Comparison of ENCODE assay signal across 18 cellular contexts in the genomic region with DNA sequence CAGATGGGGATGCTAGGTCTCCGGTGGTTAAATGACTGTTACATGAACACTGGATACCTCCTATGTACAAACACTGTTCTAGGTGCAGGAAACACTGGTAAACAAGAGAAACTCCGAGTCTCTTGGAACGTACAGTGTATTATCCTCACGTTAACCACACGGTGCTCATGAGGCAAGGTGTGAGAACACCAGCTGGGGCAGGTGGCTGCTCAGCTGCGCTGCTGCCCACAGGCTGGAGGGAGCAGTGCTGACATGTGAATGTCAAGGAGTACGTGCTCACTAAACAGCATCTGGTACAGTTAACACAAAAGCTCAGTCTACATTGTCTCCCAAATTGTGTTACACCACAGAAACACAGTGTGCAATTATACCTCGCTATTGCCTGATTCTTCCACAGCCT.
DNase-seq lines count a peak whose midpoint lies in the region; ATAC-seq and TF ChIP-seq lines count a peak whose summit lies in the region.
"Had no signal": no experiment of that assay in that cellular context is flagged by ENCODE, and none has a peak within 500 bp of the region (broad histone marks: within the 10 kb centered on the region; RNA-seq: fewer than 3 reads in every experiment).

No MANE protein-coding gene starts in this region.

- H3K79me2 ChIP-seq in Loucy (ENCODE audit: insufficient read depth, low read length) (no peaks in the 10 kb centered on the region), osteoblast (ENCODE audit: insufficient read depth, low read length) (no peaks in the 10 kb centered on the region)

- no peaks in the 10 kb centered on the region for H3K27me3 Mint-ChIP-seq in activated CD8-positive, alpha-beta T cell treated with anti-CD3 and anti-CD28 coated beads, Interleukin-2, amount 10 ng/mL, durations not matched to agents 7 days and 5 days (ENCODE audit: low read depth)

- H3K9me2 ChIP-seq in Loucy (replicated peaks; ENCODE audit: low read depth, low read length) = no peaks in the 10 kb centered on the region

- no peak overlapping the region for H3K4me3 Mint-ChIP-seq in activated CD8-positive, alpha-beta T cell treated with anti-CD3 and anti-CD28 coated beads, Interleukin-2, amount 10 ng/mL, durations not matched to agents 7 days and 5 days
- H3K4me3 Mint-ChIP-seq: neural progenitor cell had no signal

- H3K27ac ChIP-seq in osteoblast (ENCODE audit: low read depth, low read length) = no peak overlapping the region
- H3K27ac ChIP-seq: GM23248, neural progenitor cell, suprapubic skin had no signal

- CTCF ChIA-PET in activated CD8-positive, alpha-beta T cell treated with anti-CD3 and anti-CD28 coated beads, Interleukin-2, amount 10 ng/mL, durations not matched to agents 7 days and 5 days (lab: Charles Lee) = interaction anchor here (0.8 to 1.4 kb wide), 2 partner anchors 114 to 115 kb away, joined by 3 read pairs; no protein-coding TSS in a partner anchor

- H3K9me3 ChIP-seq in Loucy (ENCODE audit: insufficient read depth, low read depth, low read length) (no peaks in the 10 kb centered on the region), osteoblast (ENCODE audit: low read depth, low read length) (no peaks in the 10 kb centered on the region)
- H3K9me3 ChIP-seq: Caco-2, suprapubic skin had no signal

- POLR2A ChIA-PET in activated CD8-positive, alpha-beta T cell treated with anti-CD3 and anti-CD28 coated beads, Interleukin-2, amount 10 ng/mL, durations not matched to agents 7 days and 5 days (lab: Charles Lee) = no interaction called here

- no peaks in the 10 kb centered on the region for H3K27me3 ChIP-seq in Loucy (ENCODE audit: insufficient read depth, low read length, poor library complexity, severe bottlenecking)
- H3K27me3 ChIP-seq in osteoblast (ENCODE audit: insufficient read depth, low read length) = no peaks in the 10 kb centered on the region
- H3K27me3 ChIP-seq: neural progenitor cell, suprapubic skin had no signal

- peak; percentile 26; the same call in 1 of the 2 replicates for TF ChIP-seq CTCF in Loucy (conservative IDR thresholded peaks at IDR 0.05; ENCODE audit: low read length)
- TF ChIP-seq CTCF in osteoblast (IDR thresholded peaks at IDR 0.05; ENCODE audit: extremely low read depth, low read depth, low read length) = no peak

- no peak overlapping the region for H3K9ac ChIP-seq in Loucy (ENCODE audit: low read depth, low read length, poor library complexity, severe bottlenecking)
- H3K9ac ChIP-seq: GM23248, neural progenitor cell had no signal

- H3K4me1 ChIP-seq in Loucy (ENCODE audit: insufficient read depth, low read length, poor library complexity, severe bottlenecking) = peaks cover 21% of the 10 kb centered on the region
- H3K4me1 ChIP-seq in osteoblast (ENCODE audit: insufficient read depth, low read length) = no peaks in the 10 kb centered on the region
- H3K4me1 ChIP-seq: Caco-2, neural progenitor cell, suprapubic skin had no signal

- no peaks in the 10 kb centered on the region for H3K36me3 ChIP-seq in Loucy (ENCODE audit: insufficient read depth, low read length)
- no peaks in the 10 kb centered on the region for H3K36me3 ChIP-seq in osteoblast (ENCODE audit: insufficient read depth, low read length)
- H3K36me3 ChIP-seq: neural progenitor cell, suprapubic skin had no signal

- no peaks in the 10 kb centered on the region for H3K36me3 Mint-ChIP-seq in activated CD8-positive, alpha-beta T cell treated with anti-CD3 and anti-CD28 coated beads, Interleukin-2, amount 10 ng/mL, durations not matched to agents 7 days and 5 days (ENCODE audit: low read depth)
- H3K36me3 Mint-ChIP-seq: neural progenitor cell had no signal

- H3F3A ChIP-seq in Loucy (ENCODE audit: low read depth) = no peaks in the 10 kb centered on the region

- no peak overlapping the region for H3K27ac Mint-ChIP-seq in activated CD8-positive, alpha-beta T cell treated with anti-CD3 and anti-CD28 coated beads, Interleukin-2, amount 10 ng/mL, durations not matched to agents 7 days and 5 days

- ATAC-seq in activated CD8-positive, alpha-beta T cell treated with anti-CD3 and anti-CD28 coated beads, Interleukin-2, amount 10 ng/mL, durations not matched to agents 7 days and 5 days = peak; percentile 59
- no peak for ATAC-seq in Right ventricle myocardium superior (ENCODE audit: poor library complexity)

- H4K20me1 ChIP-seq in Loucy (ENCODE audit: insufficient read depth, low read length, poor library complexity, severe bottlenecking) (no peaks in the 10 kb centered on the region), osteoblast (ENCODE audit: insufficient read depth, low read length) (peaks cover 34% of the 10 kb centered on the region)

- peaks cover 12% of the 10 kb centered on the region for H3K4me1 Mint-ChIP-seq in activated CD8-positive, alpha-beta T cell treated with anti-CD3 and anti-CD28 coated beads, Interleukin-2, amount 10 ng/mL, durations not matched to agents 7 days and 5 days (ENCODE audit: low read depth)
- H3K4me1 Mint-ChIP-seq: neural progenitor cell had no signal

- H3K4me3 ChIP-seq in Loucy (ENCODE audit: low read length, poor library complexity, severe bottlenecking) (no peak overlapping the region), osteoblast (ENCODE audit: insufficient read depth, low read length) (no peak overlapping the region)
- H3K4me3 ChIP-seq: GM23248, neural progenitor cell, suprapubic skin had no signal

- intact Hi-C loops in Right ventricle myocardium superior (cut with DNase I) = no loop called here

- H3K4me2 ChIP-seq in Loucy (ENCODE audit: low read depth, low read length, poor library complexity, severe bottlenecking) (no peak overlapping the region), osteoblast (ENCODE audit: insufficient read depth, low read length) (no peak overlapping the region)
- H3K4me2 ChIP-seq: neural progenitor cell had no signal

- H3K9me3 Mint-ChIP-seq in activated CD8-positive, alpha-beta T cell treated with anti-CD3 and anti-CD28 coated beads, Interleukin-2, amount 10 ng/mL, durations not matched to agents 7 days and 5 days (ENCODE audit: insufficient read depth) = no peaks in the 10 kb centered on the region
- H3K9me3 Mint-ChIP-seq: neural progenitor cell had no signal

- peak; percentile 13 for DNase-seq in activated effector memory CD4-positive, alpha-beta T cell treated with anti-CD3 and anti-CD28 coated beads, Interleukin-2, amount 50 U/mL, for 16 hours
- DNase-seq in activated effector memory CD4-positive, alpha-beta T cell treated with Interleukin-2 at 50 U/mL for 16 hours = no peak
- no peak for DNase-seq in activated CD8-positive, alpha-beta T cell treated with anti-CD3 and anti-CD28 coated beads, Interleukin-2, amount 10 ng/mL, durations not matched to agents 7 days and 5 days
- DNase-seq in osteoblast (ENCODE audit: insufficient read length, low spot score, missing footprints) (peak; percentile 34), Right ventricle myocardium superior (no peak), COLO829 (ENCODE audit: low spot score) (no peak), germinal center (ENCODE audit: low spot score) (no peak)
- DNase-seq: Caco-2; effector CD8-positive, alpha-beta T cell; GM23248; hypothalamus; kidney glomerular epithelial cell; mesendoderm; NCI-H1436 treated with DMSO at 0.1 percent for 48 hours; NCI-H526 had no signal

- H2AFZ ChIP-seq in Loucy (ENCODE audit: low read length) (0 out of 2 replicates have a peak overlapping the region, but pooled peaks have one; percentile 3), osteoblast (ENCODE audit: low read length) (no peak overlapping the region)
- H2AFZ ChIP-seq: GM23248, neural progenitor cell had no signal

Comparison
In these comparisons a context has a peak if more than half of its experiments do, and no peak if none do; other contexts are left out.
1. DNase-seq: peak in activated effector memory CD4-positive, alpha-beta T cell treated with anti-CD3 and anti-CD28 coated beads, Interleukin-2, amount 50 U/mL, for 16 hours (single experiment) and osteoblast (single experiment); none in activated effector memory CD4-positive, alpha-beta T cell treated with Interleukin-2 at 50 U/mL for 16 hours (single experiment), activated CD8-positive, alpha-beta T cell treated with anti-CD3 and anti-CD28 coated beads, Interleukin-2, amount 10 ng/mL, durations not matched to agents 7 days and 5 days (single experiment), Right ventricle myocardium superior (single experiment), COLO829 (single experiment) and germinal center (single experiment).